ENCODE assay signal across 9 cellular contexts in genomic region chr3:150384517-150385212, GRCh38. TPM values are rescaled to one million over a fixed set of nuclear protein-coding genes. Genes with fewer than 3 reads are reported as not detected.
DNase-seq lines count a peak whose midpoint lies in the region; ATAC-seq and TF ChIP-seq lines count a peak whose summit lies in the region.
"Had no signal": no experiment of that assay in that cellular context is flagged by ENCODE, and none has a peak within 500 bp of the region (broad histone marks: within the 10 kb centered on the region; RNA-seq: fewer than 3 reads in every experiment).

No MANE protein-coding gene starts in this region.

- POLR2A ChIA-PET in CD4-positive, alpha-beta T cell (lab: Charles Lee) = interaction anchor here (0.7 to 2.3 kb wide), 4 partner anchors 19 to 42 kb away, joined by 3 to 29 read pairs (median 5); partner anchors contain the start of gene TSC22D2
- POLR2A ChIA-PET in T-cell (lab: Charles Lee) = interaction anchor here (0.7 to 1.0 kb wide), 5 partner anchors 14 to 377 kb away, joined by 3 to 5 read pairs (median 3); partner anchors contain the start of gene TSC22D2 (in 1 of the 2)

- ATAC-seq in CD4-positive, alpha-beta T cell (ENCODE audit: poor library complexity) = peak; percentile 99
- peak; percentile 98 for ATAC-seq in GM19372 (IDR thresholded peaks at IDR 0.05; ENCODE audit: low read depth, unreplicated experiment)
- ATAC-seq in HG03354 (IDR thresholded peaks at IDR 0.05; ENCODE audit: poor library complexity, severe bottlenecking, unreplicated experiment) = peak; percentile 99
- ATAC-seq in T-cell (replicated peaks in 1 of 4) = peak; percentile 95 to 99 (median 98)
- ATAC-seq in aorta (ENCODE audit: low FRiP score) = peak; percentile 56

- no peaks in the 10 kb centered on the region for H3K79me1 ChIP-seq in mesendoderm (ENCODE audit: low read length)

- H3K18ac ChIP-seq in mesendoderm (ENCODE audit: low read length) = no peak overlapping the region

- H3K4me1 ChIP-seq in mesendoderm (ENCODE audit: control insufficient read depth, low read depth, low read length) (no peaks in the 10 kb centered on the region), aorta (ENCODE audit: control insufficient read depth in 1 of 2, insufficient read depth in 2 of 2, low read length in 2 of 2) (no peaks in the 10 kb centered on the region)

- no CpG with 5 or more reads among the region's 14 CpGs for WGBS in mesendoderm (ENCODE audit: extremely low coverage, insufficient coverage, low lambda C conversion rate)
- WGBS in aorta, 2 donors = 67 to 70% methylated on average over 14 of the region's 14 CpGs

- no peak overlapping the region for H2BK5ac ChIP-seq in mesendoderm (ENCODE audit: low read length)

- no peak overlapping the region for H3K27ac ChIP-seq in CD4-positive, alpha-beta T cell (ENCODE audit: low read depth, low read length)
- no peak overlapping the region for H3K27ac ChIP-seq in mesendoderm (ENCODE audit: low read depth, low read length)
- H3K27ac ChIP-seq in aorta (ENCODE audit: low read depth in 1 of 2, low read length in 2 of 2) = no peak overlapping the region
- H3K27ac ChIP-seq: epithelial cell of prostate had no signal

- intact Hi-C loops in CD4-positive, alpha-beta T cell (cut with DNase I, micrococcal nuclease) = loop anchor here in 1 of 2 experiments (1.0 to 2.0 kb wide), 2 partner anchors 24 to 111 kb away; partner anchors contain the start of gene TSC22D2
- intact Hi-C loops in aorta (cut with DNase I) = no loop called here

- no peak overlapping the region for H3K23ac ChIP-seq in mesendoderm (ENCODE audit: low read length)

- no peak overlapping the region for H3K9ac ChIP-seq in mesendoderm (ENCODE audit: low read length)

- no peak overlapping the region for H3K4ac ChIP-seq in mesendoderm (ENCODE audit: low read depth, low read length)

- no peaks in the 10 kb centered on the region for H3K9me3 Mint-ChIP-seq in CD4-positive, alpha-beta T cell
- no peaks in the 10 kb centered on the region for H3K9me3 Mint-ChIP-seq in T-cell

- H3K4me3 ChIP-seq in mesendoderm (ENCODE audit: low read length) (no peak overlapping the region), aorta (ENCODE audit: low read length in 2 of 2) (no peak overlapping the region)

- no peak overlapping the region for H4K5ac ChIP-seq in mesendoderm (ENCODE audit: low read length)

- peak; percentile 2 to 36 (median 12) for DNase-seq in CD4-positive, alpha-beta T cell
- DNase-seq in T-cell = peak in 31 of 34 experiments; percentile 4 to 51 (median 24)
- DNase-seq in central memory CD4-positive, alpha-beta T cell = peak; percentile 59
- peak; percentile 93 for DNase-seq in mesendoderm
- peak in 1 of 2 donors; percentile 77 for DNase-seq in aorta
- DNase-seq in NCI-H1436 treated with DMSO at 0.1 percent for 48 hours (lab: John Stamatoyannopoulos, UW) = no peak

- no peak overlapping the region for H2BK120ac ChIP-seq in mesendoderm (ENCODE audit: low read depth, low read length)

- no peaks in the 10 kb centered on the region for H3K27me3 Mint-ChIP-seq in CD4-positive, alpha-beta T cell
- H3K27me3 Mint-ChIP-seq in T-cell = no peaks in the 10 kb centered on the region

- H3K56ac ChIP-seq in mesendoderm (ENCODE audit: low read length) = peak overlapping the region; percentile 27

- peak; percentile 74 for TF ChIP-seq CTCF in CD4-positive, alpha-beta T cell (IDR thresholded peaks at IDR 0.05)

- H2BK15ac ChIP-seq in mesendoderm (replicated peaks; ENCODE audit: low read depth) = no peak overlapping the region

- no peaks in the 10 kb centered on the region for H3K27me3 ChIP-seq in CD4-positive, alpha-beta T cell (ENCODE audit: control insufficient read depth, insufficient read depth, low read length)
- H3K27me3 ChIP-seq in mesendoderm (ENCODE audit: insufficient read depth, low read length, poor library complexity) (no peaks in the 10 kb centered on the region), aorta (ENCODE audit: control insufficient read depth in 1 of 2, insufficient read depth in 2 of 2, low read length in 1 of 2) (no peaks in the 10 kb centered on the region)

- no peaks in the 10 kb centered on the region for H3K9me3 ChIP-seq in CD4-positive, alpha-beta T cell (ENCODE audit: control insufficient read depth, low read length)
- no peaks in the 10 kb centered on the region for H3K9me3 ChIP-seq in aorta (ENCODE audit: control insufficient read depth, low read length)

- H3K27ac Mint-ChIP-seq in CD4-positive, alpha-beta T cell = no peak overlapping the region
- peak overlapping the region; percentile 76 to 82 for H3K27ac Mint-ChIP-seq in T-cell

- H3K4me1 Mint-ChIP-seq in CD4-positive, alpha-beta T cell (ENCODE audit: low read depth) = peaks cover 20% of the 10 kb centered on the region
- H3K4me1 Mint-ChIP-seq in T-cell = peaks cover 17 to 26% (median 25%) of the 10 kb centered on the region in 3 donors

- CTCF ChIA-PET in CD4-positive, alpha-beta T cell (lab: Charles Lee) = interaction anchor here (0.8 to 1.3 kb wide), 9 partner anchors 16 to 814 kb away, joined by 3 to 6 read pairs (median 4); no protein-coding TSS in a partner anchor
- CTCF ChIA-PET in T-cell (lab: Charles Lee) = interaction anchor here in 1 of 2 donors (0.7 to 1.6 kb wide), 6 partner anchors 19 to 213 kb away, joined by 3 to 10 read pairs (median 6); partner anchors contain the start of gene TSC22D2

- no peak overlapping the region for H3K4me2 ChIP-seq in mesendoderm (ENCODE audit: low read length)

- H2AK5ac ChIP-seq in mesendoderm (ENCODE audit: low read length) = no peak overlapping the region

- peak overlapping the region; percentile 17 for H3K4me3 Mint-ChIP-seq in CD4-positive, alpha-beta T cell
- H3K4me3 Mint-ChIP-seq in T-cell = peak overlapping the region; percentile 61 to 75 (median 69)

- H3K36me3 Mint-ChIP-seq in CD4-positive, alpha-beta T cell (ENCODE audit: low read depth) = no peaks in the 10 kb centered on the region
- H3K36me3 Mint-ChIP-seq in T-cell = no peaks in the 10 kb centered on the region

- H4K8ac ChIP-seq in mesendoderm (ENCODE audit: low read depth, low read length) = no peak overlapping the region

- no peaks in the 10 kb centered on the region for H3K79me2 ChIP-seq in mesendoderm (ENCODE audit: control insufficient read depth, insufficient read depth, low read length)

- no peaks in the 10 kb centered on the region for H3K36me3 ChIP-seq in mesendoderm (ENCODE audit: control insufficient read depth, insufficient read depth, low read length)
- no peaks in the 10 kb centered on the region for H3K36me3 ChIP-seq in aorta (ENCODE audit: control insufficient read depth in 1 of 2, insufficient read depth in 2 of 2, low read length in 1 of 2)

RNA-seq across cellular contexts. Expression of gene TSC22D2, which starts 23.4 kb away (rescaled TPM):
- total RNA-seq in CD4-positive, alpha-beta T cell = 10 to 100 TPM; 47.3 to 49.3 TPM
- total RNA-seq in T-cell (10 to 100 TPM; 21.2 to 55.0 (median 23.3) TPM), aorta (10 to 100 TPM; 43.9 to 64.7 TPM)
- polyA plus RNA-seq in mesendoderm (2013, experiment 1 of 2) = 17.9 TPM
- polyA plus RNA-seq in mesendoderm (2013, experiment 2 of 2) = 18.6 TPM
- 10 to 100 TPM; 10.6 to 11.5 TPM for polyA plus RNA-seq in aorta
